In the genomic region with DNA sequence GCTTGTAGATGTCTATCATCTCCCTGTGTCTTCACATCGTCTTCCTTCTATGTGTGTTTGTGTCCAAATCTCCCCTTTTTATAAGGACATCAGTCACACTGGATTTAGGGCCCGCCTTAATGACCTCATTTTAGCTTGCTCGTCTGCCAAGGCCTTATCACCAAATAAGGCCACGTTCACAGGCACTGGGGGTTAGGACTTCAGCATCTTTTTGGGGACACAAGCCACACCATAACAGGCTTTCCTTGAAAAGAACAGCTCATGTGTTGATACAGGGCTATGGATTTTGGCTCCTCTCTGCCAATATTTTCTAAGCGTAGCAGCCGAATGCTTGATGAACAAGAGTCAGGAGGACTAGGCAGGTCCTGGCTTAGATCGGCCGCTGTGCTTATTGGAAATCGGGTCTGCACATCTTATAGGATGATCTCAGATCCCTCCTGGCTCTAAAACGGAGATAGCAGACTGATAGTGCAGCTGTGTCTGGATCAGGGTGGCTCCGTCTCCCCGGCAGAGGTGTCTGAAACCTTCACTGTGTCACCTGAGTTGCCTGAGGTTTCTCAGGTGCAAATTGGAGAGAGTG, we compare ENCODE assay signal across 1 cellular context.
TF ChIP-seq lines count a peak whose summit lies in the region.

No MANE protein-coding gene starts in this region.

TF ChIP-seq in HepG2, 621 proteins besides CTCF, POLR2A, EP300 and RAD21 (continued from another document):
- TF ChIP-seq HNRNPK (IDR thresholded peaks at IDR 0.05; ENCODE audit: low read depth, low read length, poor library complexity, severe bottlenecking) (no peak), ZSCAN22 (CRISPR knock-in tag; IDR thresholded peaks at IDR 0.05) (no peak), TAF15 (IDR thresholded peaks at IDR 0.05; ENCODE audit: low read depth, low read length, poor library complexity, severe bottlenecking) (no peak), ZNF101 (CRISPR knock-in tag; IDR thresholded peaks at IDR 0.05; ENCODE audit: borderline replicate concordance, low read depth) (no peak), ZNF788 (CRISPR knock-in tag; IDR thresholded peaks at IDR 0.05; ENCODE audit: borderline replicate concordance) (0 out of 2 replicates have a peak, but pooled peaks have one; percentile 19)
